ENCODE assay signal across 24 cellular contexts in the genomic region with DNA sequence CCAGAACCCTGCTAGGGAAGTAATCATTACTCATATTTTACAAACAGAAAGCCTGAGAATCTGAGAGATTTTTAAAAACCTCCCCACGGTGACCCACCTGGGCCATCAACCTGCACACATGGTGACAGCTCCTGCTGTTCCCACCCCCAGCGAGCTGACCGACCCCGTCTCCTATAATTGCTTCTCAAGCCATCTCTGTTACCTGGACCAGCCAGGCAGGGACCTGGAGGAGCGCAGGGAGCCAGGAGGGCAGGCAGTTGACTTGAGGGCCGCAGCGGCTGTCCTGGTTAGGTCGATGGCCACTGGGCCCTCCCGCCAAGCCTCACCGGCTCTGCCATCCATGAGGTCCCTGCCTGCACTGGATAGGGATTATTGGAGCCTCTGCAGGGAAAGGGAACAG. TPM values are rescaled to one million over a fixed set of nuclear protein-coding genes. Genes with fewer than 3 reads are reported as not detected.
"Had no signal": no experiment of that assay in that cellular context is flagged by ENCODE, and none has a peak within 500 bp of the region (broad histone marks: within the 10 kb centered on the region; RNA-seq: fewer than 3 reads in every experiment).

No MANE protein-coding gene starts in this region.

- DNase-seq: effector CD4-positive, alpha-beta T cell; foreskin melanocyte; left ventricle myocardium superior; mesenchymal stem cell; midbrain; stimulated activated CD4-positive, alpha-beta T cell treated with anti-CD3 and anti-CD28 coated beads, Interleukin-2, amount 100 ng/mL, for 24 hours; stimulated activated CD4-positive, alpha-beta T cell treated with anti-CD3 and anti-CD28 coated beads, Interleukin-4, amount 100 ng/mL, for 4 hours; stimulated activated naive CD4-positive, alpha-beta T cell; stomach; substantia nigra; transverse colon had no signal

- H3K4me3 Mint-ChIP-seq: natural killer cell treated with Interleukin-12 subunit alpha and Interleukin-12 subunit beta and Interleukin-15 and Interleukin-18, amount 100 ng/mL, for 72 hours; neural progenitor cell had no signal

- ATAC-seq: left colon; left ventricle myocardium superior; natural killer cell treated with Interleukin-12 subunit alpha and Interleukin-12 subunit beta and Interleukin-15 and Interleukin-18, amount 100 ng/mL, for 72 hours; sciatic nerve had no signal

- H3K27ac Mint-ChIP-seq: natural killer cell treated with Interleukin-12 subunit alpha and Interleukin-12 subunit beta and Interleukin-15 and Interleukin-18, amount 100 ng/mL, for 72 hours; neural progenitor cell had no signal

- H3K9me3 ChIP-seq: colonic mucosa, stomach, thoracic aorta, transverse colon had no signal

- H3K27ac ChIP-seq: colonic mucosa, hepatocyte, neural progenitor cell, stomach, thoracic aorta, transverse colon had no signal

- H3K36me3 Mint-ChIP-seq: natural killer cell treated with Interleukin-12 subunit alpha and Interleukin-12 subunit beta and Interleukin-15 and Interleukin-18, amount 100 ng/mL, for 72 hours; neural progenitor cell had no signal

- H3K4me3 ChIP-seq: colonic mucosa, hepatocyte, lung, neural progenitor cell, stomach, thoracic aorta, transverse colon had no signal

- H3K9ac ChIP-seq: neural progenitor cell had no signal

- H3K9me3 Mint-ChIP-seq: natural killer cell treated with Interleukin-12 subunit alpha and Interleukin-12 subunit beta and Interleukin-15 and Interleukin-18, amount 100 ng/mL, for 72 hours; neural progenitor cell had no signal

- H3K36me3 ChIP-seq: colonic mucosa, neural progenitor cell, stomach, thoracic aorta, transverse colon had no signal

- H3K27me3 ChIP-seq: colonic mucosa, hepatocyte, neural progenitor cell, transverse colon had no signal

RNA-seq across cellular contexts. Expression of a gene that starts 7.7 kb away (rescaled TPM):
- total RNA-seq: dermis microvascular lymphatic vessel endothelial cell; kidney epithelial cell; left ventricle myocardium superior; lung; natural killer cell treated with Interleukin-12 subunit alpha and Interleukin-12 subunit beta and Interleukin-15 and Interleukin-18, amount 100 ng/mL, for 72 hours; omental fat pad; pulmonary artery endothelial cell; sciatic nerve; skeletal muscle tissue had no signal
- polyA plus RNA-seq: lung had no signal

RNA-seq across cellular contexts. Expression of a gene that starts 23.2 kb away (rescaled TPM):
- total RNA-seq: dermis microvascular lymphatic vessel endothelial cell; kidney epithelial cell; left ventricle myocardium superior; natural killer cell treated with Interleukin-12 subunit alpha and Interleukin-12 subunit beta and Interleukin-15 and Interleukin-18, amount 100 ng/mL, for 72 hours; omental fat pad; pulmonary artery endothelial cell; sciatic nerve; skeletal muscle tissue had no signal

RNA-seq across cellular contexts. Expression of a gene that starts 27.9 kb away (rescaled TPM):
- total RNA-seq: natural killer cell treated with Interleukin-12 subunit alpha and Interleukin-12 subunit beta and Interleukin-15 and Interleukin-18, amount 100 ng/mL, for 72 hours; pulmonary artery endothelial cell had no signal

RNA-seq across cellular contexts. Expression of a gene that starts 52.8 kb away (rescaled TPM):
- total RNA-seq: left ventricle myocardium superior, pulmonary artery endothelial cell, sciatic nerve, skeletal muscle tissue, thoracic aorta had no signal
